In genomic region chr11:8697056-8697455, GRCh38 we compare ENCODE assay signal across 1 cellular context.
TF ChIP-seq lines count a peak whose summit lies in the region.

No MANE protein-coding gene starts in this region.

TF ChIP-seq in K562, 482 proteins besides CTCF, POLR2A, EP300 and RAD21:
- TF ChIP-seq ZNF75A (CRISPR knock-in tag; IDR thresholded peaks at IDR 0.05): no peak
- TF ChIP-seq SPI1 (IDR thresholded peaks at IDR 0.05; ENCODE audit: borderline replicate concordance, low read depth, low read length): peak; percentile 73
